In genomic region chr4:82851902-82852750, GRCh38 we compare ENCODE assay signal across 1 cellular context.
TF ChIP-seq lines count a peak whose summit lies in the region.

No MANE protein-coding gene starts in this region.

TF ChIP-seq in H1, 55 proteins besides CTCF, POLR2A, EP300 and RAD21 (continued from another document):
- TF ChIP-seq BCL11A (IDR thresholded peaks at IDR 0.05; ENCODE audit: low read depth in 2 of 2, low read length in 2 of 2) (no peak), RXRA (IDR thresholded peaks at IDR 0.05; ENCODE audit: insufficient read depth, low read depth, low read length) (no peak), BACH1 (IDR thresholded peaks at IDR 0.05; ENCODE audit: low read length) (no peak), E2F6 (IDR thresholded peaks at IDR 0.05) (no peak), SP2 (IDR thresholded peaks at IDR 0.05; ENCODE audit: low read length) (no peak), TCF12 (IDR thresholded peaks at IDR 0.05; ENCODE audit: low read depth, low read length) (no peak), POU5F1 (IDR thresholded peaks at IDR 0.05; ENCODE audit: low read depth, low read length) (no peak)
